1 cellular context compared by ENCODE assay signal in genomic region chr2:100362269-100362668, GRCh38. TPM values are rescaled to one million over a fixed set of nuclear protein-coding genes. Genes with fewer than 3 reads are reported as not detected.
"Had no signal": no experiment of that assay in that cellular context is flagged by ENCODE, and none has a peak within 500 bp of the region (broad histone marks: within the 10 kb centered on the region; RNA-seq: fewer than 3 reads in every experiment).

No MANE protein-coding gene starts in this region.

RNA-seq across cellular contexts. Expression of gene LONRF2, which starts 40.0 kb away (rescaled TPM):
- total RNA-seq: bronchial epithelial cell had no signal
